23 cellular contexts compared by ENCODE assay signal in the genomic region with DNA sequence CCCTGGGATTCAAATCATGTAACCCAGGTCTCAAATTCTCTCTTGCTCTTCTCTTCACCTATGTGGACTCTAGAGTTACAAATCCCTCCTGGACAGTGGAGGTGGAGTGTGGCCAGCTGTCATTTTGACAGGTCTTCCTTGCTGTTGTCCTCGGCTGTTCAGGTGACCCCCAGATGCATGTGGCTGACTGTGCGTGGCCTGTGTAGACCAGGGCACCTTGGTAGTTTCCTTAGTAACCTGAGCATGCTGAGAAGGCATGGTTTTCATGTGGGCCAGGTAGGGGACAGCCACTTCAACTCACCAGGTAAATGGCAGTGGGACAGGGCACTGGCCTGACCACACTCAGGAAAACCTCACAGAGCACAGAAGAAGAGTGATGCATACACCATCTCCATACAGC.
"Had no signal": no experiment of that assay in that cellular context is flagged by ENCODE, and none has a peak within 500 bp of the region (broad histone marks: within the 10 kb centered on the region; RNA-seq: fewer than 3 reads in every experiment).

No MANE protein-coding gene starts in this region.

- H3K27ac Mint-ChIP-seq: endodermal cell; immature natural killer cell; memory B cell; natural killer cell; progenitor cell of endocrine pancreas; stimulated activated naive B cell treated with anti-CD40 and anti-IgM and Interleukin-4, amounts not matched to agents 10 μg/mL and 1 μg/mL and 100 μg/mL, for 72 hours; stimulated activated naive CD8-positive, alpha-beta T cell treated with anti-CD3 and anti-CD28 coated beads, Interleukin-15, Interleukin-2, amounts not matched to agents 100 ng/mL and 50 ng/mL, for 24 hours had no signal

- H3K79me2 ChIP-seq: parathyroid adenoma had no signal

- H3K4me1 ChIP-seq: esophagus squamous epithelium, parathyroid adenoma, sigmoid colon, transverse colon had no signal

- H3K27me3 Mint-ChIP-seq: memory B cell; stimulated activated naive B cell treated with anti-CD40 and anti-IgM and Interleukin-4, amounts not matched to agents 10 μg/mL and 1 μg/mL and 100 μg/mL, for 72 hours; stimulated activated naive CD8-positive, alpha-beta T cell treated with anti-CD3 and anti-CD28 coated beads, Interleukin-15, Interleukin-2, amounts not matched to agents 100 ng/mL and 50 ng/mL, for 24 hours had no signal

- H3K4me3 Mint-ChIP-seq: endodermal cell; immature natural killer cell; memory B cell; natural killer cell; stimulated activated naive B cell treated with anti-CD40 and anti-IgM and Interleukin-4, amounts not matched to agents 10 μg/mL and 1 μg/mL and 100 μg/mL, for 72 hours; stimulated activated naive CD8-positive, alpha-beta T cell treated with anti-CD3 and anti-CD28 coated beads, Interleukin-15, Interleukin-2, amounts not matched to agents 100 ng/mL and 50 ng/mL, for 24 hours had no signal

- H3K9ac ChIP-seq: parathyroid adenoma had no signal

- H3K36me3 Mint-ChIP-seq: immature natural killer cell; memory B cell; natural killer cell; stimulated activated naive B cell treated with anti-CD40 and anti-IgM and Interleukin-4, amounts not matched to agents 10 μg/mL and 1 μg/mL and 100 μg/mL, for 72 hours had no signal

- H3K4me1 Mint-ChIP-seq: endodermal cell; immature natural killer cell; memory B cell; natural killer cell; stimulated activated naive B cell treated with anti-CD40 and anti-IgM and Interleukin-4, amounts not matched to agents 10 μg/mL and 1 μg/mL and 100 μg/mL, for 72 hours had no signal

- H3K9me3 Mint-ChIP-seq: endodermal cell, natural killer cell had no signal

- H3K27ac ChIP-seq: dorsolateral prefrontal cortex, epithelial cell of prostate, esophagus squamous epithelium, neutrophil, parathyroid adenoma, sigmoid colon, transverse colon had no signal

- ATAC-seq: left lobe of liver; natural killer cell; right cardiac atrium; stimulated activated naive B cell treated with anti-CD40 and anti-IgM and Interleukin-4, amounts not matched to agents 10 μg/mL and 1 μg/mL and 100 μg/mL, for 72 hours had no signal

- H3K4me3 ChIP-seq: dorsolateral prefrontal cortex, esophagus squamous epithelium, lung, sigmoid colon, transverse colon had no signal

- H3K9me3 ChIP-seq: esophagus squamous epithelium, neutrophil, sigmoid colon, transverse colon had no signal

- H3K36me3 ChIP-seq: esophagus squamous epithelium, neutrophil, sigmoid colon, transverse colon had no signal

- H2AFZ ChIP-seq: parathyroid adenoma had no signal

- H3K27me3 ChIP-seq: esophagus squamous epithelium, neutrophil, transverse colon had no signal

- DNase-seq: central memory CD4-positive, alpha-beta T cell; dorsolateral prefrontal cortex; effector CD8-positive, alpha-beta T cell; endodermal cell; esophagus squamous epithelium; foreskin melanocyte; glutamatergic neuron; hypothalamus; immature natural killer cell; natural killer cell; right cardiac atrium; sigmoid colon; stimulated activated CD4-positive, alpha-beta T cell treated with anti-CD3 and anti-CD28 coated beads, Interleukin-4, amount 100 ng/mL, for 4 hours; stimulated activated naive B cell treated with anti-CD40 and anti-IgM and Interleukin-4, amounts not matched to agents 10 μg/mL and 1 μg/mL and 100 μg/mL, for 72 hours; transverse colon had no signal
